In genomic region chr14:102087762-102088011, GRCh38 we compare ENCODE assay signal across 8 cellular contexts. TPM values are rescaled to one million over a fixed set of nuclear protein-coding genes. Genes with fewer than 3 reads are reported as not detected.
DNase-seq lines count a peak whose midpoint lies in the region; ATAC-seq lines count a peak whose summit lies in the region.

No MANE protein-coding gene starts in this region.

- H3K9me3 Mint-ChIP-seq in activated T-helper 17 cell treated with anti-CD3 and anti-CD28 coated beads, Interleukin-2, amount 50 U/mL, for 72 hours: no peaks in the 10 kb centered on the region
- H3K9me3 Mint-ChIP-seq in stimulated activated naive CD8-positive, alpha-beta T cell treated with anti-CD3 and anti-CD28 coated beads, Interleukin-15, amount 100 ng/mL, for 72 hours: no peaks in the 10 kb centered on the region

- H3K4me3 ChIP-seq in iPS-18c (ENCODE audit: insufficient read depth, low read depth, low read length): peak overlapping the region; percentile 74

- peak overlapping the region; percentile 91 for H3K27ac Mint-ChIP-seq in activated T-helper 17 cell treated with anti-CD3 and anti-CD28 coated beads, Interleukin-2, amount 50 U/mL, for 72 hours
- peak overlapping the region; percentile 99 for H3K27ac Mint-ChIP-seq in stimulated activated naive CD8-positive, alpha-beta T cell treated with anti-CD3 and anti-CD28 coated beads, Interleukin-15, amount 100 ng/mL, for 72 hours

- peaks cover 38% of the 10 kb centered on the region for H3K4me1 Mint-ChIP-seq in activated T-helper 17 cell treated with anti-CD3 and anti-CD28 coated beads, Interleukin-2, amount 50 U/mL, for 72 hours
- peaks cover 61% of the 10 kb centered on the region for H3K4me1 Mint-ChIP-seq in stimulated activated naive CD8-positive, alpha-beta T cell treated with anti-CD3 and anti-CD28 coated beads, Interleukin-15, amount 100 ng/mL, for 72 hours

- peak; percentile 34 to 49 for DNase-seq in NOMO-1 (lab: John Stamatoyannopoulos, UW; ENCODE audit: unreplicated experiment in 2 of 2)
- no peak for DNase-seq in NOMO-1 treated with dmso at 0.1 percent for 144 hours (lab: John Stamatoyannopoulos, UW; ENCODE audit: unreplicated experiment)
- no peak for DNase-seq in stimulated activated naive CD8-positive, alpha-beta T cell treated with anti-CD3 and anti-CD28 coated beads, Interleukin-15, amount 100 ng/mL, for 72 hours
- no peak for DNase-seq in A172 (ENCODE audit: low spot score)
- no peak for DNase-seq in NCI-H526 treated with DMSO at 0.1 percent for 48 hours (lab: John Stamatoyannopoulos, UW)

- no peaks in the 10 kb centered on the region for H3K9me3 ChIP-seq in iPS-18c (ENCODE audit: control insufficient read depth, insufficient read depth, low read length)

- ATAC-seq in activated T-helper 17 cell treated with anti-CD3 and anti-CD28 coated beads, Interleukin-2, amount 50 U/mL, for 72 hours (replicated peaks): no peak
- no peak for ATAC-seq in stimulated activated naive CD8-positive, alpha-beta T cell treated with anti-CD3 and anti-CD28 coated beads, Interleukin-15, amount 100 ng/mL, for 72 hours
- no peak for ATAC-seq in GM21825 (IDR thresholded peaks at IDR 0.05; ENCODE audit: unreplicated experiment)

- no peaks in the 10 kb centered on the region for H3K27me3 Mint-ChIP-seq in activated T-helper 17 cell treated with anti-CD3 and anti-CD28 coated beads, Interleukin-2, amount 50 U/mL, for 72 hours
- no peaks in the 10 kb centered on the region for H3K27me3 Mint-ChIP-seq in stimulated activated naive CD8-positive, alpha-beta T cell treated with anti-CD3 and anti-CD28 coated beads, Interleukin-15, amount 100 ng/mL, for 72 hours

- peaks cover 44% of the 10 kb centered on the region for H3K36me3 Mint-ChIP-seq in activated T-helper 17 cell treated with anti-CD3 and anti-CD28 coated beads, Interleukin-2, amount 50 U/mL, for 72 hours (ENCODE audit: low read depth)

- peak overlapping the region; percentile 92 for H3K4me3 Mint-ChIP-seq in activated T-helper 17 cell treated with anti-CD3 and anti-CD28 coated beads, Interleukin-2, amount 50 U/mL, for 72 hours
- peak overlapping the region; percentile 95 to 97 for H3K4me3 Mint-ChIP-seq in stimulated activated naive CD8-positive, alpha-beta T cell treated with anti-CD3 and anti-CD28 coated beads, Interleukin-15, amount 100 ng/mL, for 72 hours

RNA-seq across cellular contexts. Expression of gene HSP90AA1, which starts 0.8 kb away (rescaled TPM):
- 1,000 to 10,000 TPM in 1 of 2 donors, 100 to 1,000 TPM in 1; 639 to 1,352 TPM for total RNA-seq in activated T-helper 17 cell treated with anti-CD3 and anti-CD28 coated beads, Interleukin-2, amount 50 U/mL, for 72 hours
- 404 and 642 TPM in 2 replicates for total RNA-seq in A172 (2014; rRNA removed; shearing (Covaris generic))

RNA-seq across cellular contexts. Expression of gene WDR20, which starts 52.0 kb away (rescaled TPM):
- total RNA-seq in activated T-helper 17 cell treated with anti-CD3 and anti-CD28 coated beads, Interleukin-2, amount 50 U/mL, for 72 hours: 10 to 100 TPM; 30.9 to 33.0 TPM
- total RNA-seq in A172 (2014; rRNA removed; shearing (Covaris generic)): 10.9 and 14.8 TPM in 2 replicates

Comparison
In these comparisons a context has a peak if more than half of its experiments do, and no peak if none do; other contexts are left out.
1. DNase-seq: peak in NOMO-1 (2 of 2); none in NOMO-1 treated with dmso at 0.1 percent for 144 hours (single experiment), stimulated activated naive CD8-positive, alpha-beta T cell treated with anti-CD3 and anti-CD28 coated beads, Interleukin-15, amount 100 ng/mL, for 72 hours (0 of 2), A172 (single experiment) and NCI-H526 treated with DMSO at 0.1 percent for 48 hours (single experiment).